ENCODE assay signal across 11 cellular contexts in the genomic region with DNA sequence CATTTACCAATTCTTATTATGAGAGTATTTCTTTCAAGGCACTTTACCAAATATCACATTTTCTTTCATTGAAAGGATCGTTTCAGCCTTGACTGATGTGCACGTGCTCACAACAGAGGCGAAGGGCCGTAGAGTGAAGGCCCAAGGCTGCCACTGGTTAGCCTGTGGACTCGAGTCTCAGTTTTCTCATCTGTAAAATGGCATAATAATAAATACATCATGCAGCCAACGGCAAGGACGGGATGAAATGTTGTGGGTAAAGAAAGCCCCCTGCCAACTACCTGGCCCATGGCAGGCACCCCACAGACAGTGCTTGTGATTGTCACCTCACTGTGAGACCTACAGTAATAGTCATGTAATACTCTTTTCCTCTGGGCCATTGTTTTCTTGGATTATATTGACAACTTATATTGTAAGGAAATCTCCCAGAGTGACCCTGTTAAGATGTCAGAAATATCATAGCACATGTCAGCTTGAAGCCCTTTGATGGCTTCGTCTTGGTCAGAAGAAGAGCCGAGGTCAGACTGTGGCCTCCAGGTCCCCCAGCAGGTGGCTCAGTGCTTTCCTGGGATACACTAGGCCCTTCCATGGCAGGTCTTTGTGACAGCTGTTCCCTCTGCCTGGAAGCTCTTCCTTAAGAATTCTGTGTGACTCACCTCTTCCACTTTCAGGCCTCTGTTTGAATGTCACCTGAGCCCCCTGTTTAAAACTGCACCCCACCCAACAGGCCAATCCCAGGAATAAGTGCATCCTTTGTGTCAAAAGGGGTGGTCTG. TPM values are rescaled to one million over a fixed set of nuclear protein-coding genes. Genes with fewer than 3 reads are reported as not detected.
DNase-seq lines count a peak whose midpoint lies in the region; ATAC-seq and TF ChIP-seq lines count a peak whose summit lies in the region.
"Had no signal": no experiment of that assay in that cellular context is flagged by ENCODE, and none has a peak within 500 bp of the region (broad histone marks: within the 10 kb centered on the region; RNA-seq: fewer than 3 reads in every experiment).

No MANE protein-coding gene starts in this region.

- H2BK15ac ChIP-seq in IMR-90 (ENCODE audit: low read depth, low read length) = no peak overlapping the region

- no peak overlapping the region for H4K5ac ChIP-seq in IMR-90 (ENCODE audit: low read depth, low read length)

- H3K27me3 ChIP-seq in Caco-2 (replicated peaks; ENCODE audit: control insufficient read depth, insufficient read depth, low read length) (no peaks in the 10 kb centered on the region), IMR-90 (ENCODE audit: control insufficient read depth, insufficient read depth, low read length) (0 out of 2 replicates have a peak, but pooled peaks cover 2% of the 10 kb centered on the region), lower lobe of right lung (ENCODE audit: low read depth) (no peaks in the 10 kb centered on the region)

- no peaks in the 10 kb centered on the region for H3K79me1 ChIP-seq in IMR-90 (ENCODE audit: low read depth in 1 of 2, low read length in 2 of 2)

- dilution Hi-C loops in IMR-90 (cut with HindIII; ENCODE audit: low sequenced_read_pairs, unreplicated experiment) = no loop called here

- no peak overlapping the region for H3K4me3 ChIP-seq in Caco-2 (ENCODE audit: low read depth, low read length)
- no peak overlapping the region for H3K4me3 ChIP-seq in IMR-90 (ENCODE audit: insufficient read depth, low read depth, low read length)
- H3K4me3 ChIP-seq in astrocyte of the cerebellum (ENCODE audit: low read depth, low read length) = no peak overlapping the region
- no peak overlapping the region for H3K4me3 ChIP-seq in lower lobe of right lung

- H3K23ac ChIP-seq in IMR-90 (ENCODE audit: low read depth, low read length) = no peak overlapping the region

- no peaks in the 10 kb centered on the region for H3K9me3 Mint-ChIP-seq in Caco-2 (ENCODE audit: unreplicated experiment)

- H3K27me3 Mint-ChIP-seq in Caco-2 (ENCODE audit: insufficient read depth, unreplicated experiment) = no peaks in the 10 kb centered on the region

- no peak for TF ChIP-seq POLR2A in IMR-90 (IDR thresholded peaks at IDR 0.05; ENCODE audit: low read depth, low read length)

- H3K9ac ChIP-seq in IMR-90 (ENCODE audit: low read depth, low read length) = no peak overlapping the region

- H4K20me1 ChIP-seq in IMR-90 (ENCODE audit: insufficient read depth, low read length) = no peaks in the 10 kb centered on the region; the same call in 1 of the 2 replicates

- H3K36me3 Mint-ChIP-seq in Caco-2 (ENCODE audit: insufficient read depth, unreplicated experiment) = no peaks in the 10 kb centered on the region

- H3K4me1 ChIP-seq in Caco-2 (peaks cover 16% of the 10 kb centered on the region), IMR-90 (ENCODE audit: control insufficient read depth, insufficient read depth, low read length) (peaks cover 8% of the 10 kb centered on the region), lower lobe of right lung (peaks cover 25% of the 10 kb centered on the region)

- H2BK20ac ChIP-seq in IMR-90 (ENCODE audit: low read depth, low read length) = no peak overlapping the region

- H3K4ac ChIP-seq in IMR-90 (ENCODE audit: low read depth, low read length) = no peak overlapping the region

- no peak overlapping the region for H4K8ac ChIP-seq in IMR-90 (ENCODE audit: low read depth in 2 of 2, low read length in 2 of 2)

- DNase-seq in Caco-2 = peak; percentile 59 to 69
- no peak for DNase-seq in IMR-90
- DNase-seq in astrocyte of the cerebellum (ENCODE audit: low read depth) = no peak
- no peak for DNase-seq in lower lobe of right lung
- no peak for DNase-seq in GM10248 (ENCODE audit: extremely low spot score)
- no peak for DNase-seq in HuH-7.5 (ENCODE audit: low spot score)
- DNase-seq: activated CD4-positive, alpha-beta T cell treated with anti-CD3 and anti-CD28 coated beads for 4 hours; NCI-H2227 treated with DMSO at 0.1 percent for 48 hours; posterior cingulate gyrus had no signal

- CTCF ChIA-PET in Caco-2 (lab: Charles Lee) (interaction anchor here (0.8 to 3.1 kb wide), 6 partner anchors 10 to 93 kb away, joined by 3 to 22 read pairs (median 4); no protein-coding TSS in a partner anchor), IMR-90 (lab: Yijun Ruan, JAX) (no interaction called here), GM10248 (lab: Yijun Ruan, JAX) (interaction anchor here (1.3 to 2.1 kb wide), 2 partner anchors 136 to 153 kb away, joined by 5 to 6 read pairs; no protein-coding TSS in a partner anchor)

- WGBS in IMR-90 (ENCODE audit: extremely low coverage in 2 of 2, insufficient read length in 1 of 2), 2 experiments = no CpG with 5 or more reads among the region's 9 CpGs

- H3K56ac ChIP-seq in IMR-90 (ENCODE audit: extremely low read depth, insufficient read depth, low read length) = no peak overlapping the region

- no peak overlapping the region for H4K91ac ChIP-seq in IMR-90 (ENCODE audit: insufficient read depth, low read depth, low read length)

- TF ChIP-seq RAD21 in IMR-90 (IDR thresholded peaks at IDR 0.05; ENCODE audit: low read length) = no peak

- H3K27ac ChIP-seq in IMR-90 (ENCODE audit: insufficient read depth, low read length) = no peak overlapping the region
- H3K27ac ChIP-seq in lower lobe of right lung = no peak overlapping the region

- no peak overlapping the region for H2AK5ac ChIP-seq in IMR-90 (ENCODE audit: low read depth, low read length)

- H3K9me1 ChIP-seq in IMR-90 (ENCODE audit: insufficient read depth, low read length) = no peaks in the 10 kb centered on the region

- H3K4me1 Mint-ChIP-seq in Caco-2 (ENCODE audit: low read depth, unreplicated experiment) = peaks cover 16% of the 10 kb centered on the region

- POLR2A ChIA-PET in Caco-2 (lab: Charles Lee) = interaction anchor here (1.0 kb wide), 1 partner anchor 134 kb away, joined by 4 read pairs; a partner anchor contains a TSS
- POLR2A ChIA-PET in IMR-90 (lab: Charles Lee; ENCODE audit: unreplicated experiment) = no interaction called here
- POLR2A ChIA-PET in GM10248 (lab: Yijun Ruan, JAX) = no interaction called here

- H3K36me3 ChIP-seq in Caco-2 (ENCODE audit: control insufficient read depth, insufficient read depth, low read length) = no peaks in the 10 kb centered on the region
- H3K36me3 ChIP-seq in IMR-90 (ENCODE audit: control insufficient read depth, insufficient read depth, low read length) = no peaks in the 10 kb centered on the region
- no peaks in the 10 kb centered on the region for H3K36me3 ChIP-seq in lower lobe of right lung

- no peak overlapping the region for H3K14ac ChIP-seq in IMR-90 (replicated peaks; ENCODE audit: low read depth, low read length)

- ATAC-seq in IMR-90 (ENCODE audit: low read depth) = no peak
- ATAC-seq in lower lobe of right lung = peak in 1 of 2 donors; percentile 41
- no peak for ATAC-seq in HG03469 (IDR thresholded peaks at IDR 0.05; ENCODE audit: unreplicated experiment)
- ATAC-seq in activated CD4-positive, CD25-positive, alpha-beta regulatory T cell treated with anti-CD3 and anti-CD28 coated beads, Interleukin-2, amount 50 U/mL, for 24 hours = no peak

- H3K9me3 ChIP-seq in Caco-2 (peaks cover 4% of the 10 kb centered on the region; the same call in 1 of the 2 replicates), IMR-90 (ENCODE audit: control insufficient read depth, insufficient read depth, low read length) (no peaks in the 10 kb centered on the region), lower lobe of right lung (no peaks in the 10 kb centered on the region)

- no peak overlapping the region for H2AK9ac ChIP-seq in IMR-90 (replicated peaks; ENCODE audit: low read depth, low read length, poor library complexity)

- no TSS peak for BruUV-seq in Caco-2 (replicated peaks; lab: Mats Ljungman, UMichigan)
- BruUV-seq in IMR-90 (replicated peaks; lab: Mats Ljungman, UMichigan) = no TSS peak

- H2BK120ac ChIP-seq in IMR-90 (ENCODE audit: low read depth, low read length) = no peak overlapping the region

- in situ Hi-C loops in IMR-90 (cut with MboI; ENCODE audit: low sequenced_read_pairs) (loop anchor here (10.0 kb wide), 1 partner anchor 141 kb away; no protein-coding TSS in a partner anchor), astrocyte of the cerebellum (cut with HindIII; ENCODE audit: low sequenced_read_pairs) (no loop called here)

- intact Hi-C loops in Caco-2 (cut with micrococcal nuclease; ENCODE audit: unreplicated experiment) = loop anchor here (1.0 to 2.0 kb wide), 3 partner anchors 48 to 143 kb away; no protein-coding TSS in a partner anchor
- intact Hi-C loops in IMR-90 (cut with micrococcal nuclease) = no loop called here
- intact Hi-C loops in lower lobe of right lung (cut with DNase I) = no loop called here

- no peak overlapping the region for H3K4me3 Mint-ChIP-seq in Caco-2 (ENCODE audit: unreplicated experiment)

- TF ChIP-seq CTCF in Caco-2 (IDR thresholded peaks at IDR 0.05; ENCODE audit: insufficient read depth in 1 of 2, low read depth in 1 of 2, low read length in 1 of 2, severe bottlenecking in 1 of 2, unreplicated experiment in 1 of 2) (peak; percentile 39 to 65), IMR-90 (conservative IDR thresholded peaks at IDR 0.05; ENCODE audit: low read depth, low read length) (no peak), astrocyte of the cerebellum (IDR thresholded peaks at IDR 0.05; ENCODE audit: low read depth, low read length, missing control alignments) (peak; percentile 10), lower lobe of right lung (IDR thresholded peaks at IDR 0.05) (peak; percentile 14), GM10248 (IDR thresholded peaks at IDR 0.05; ENCODE audit: control extremely low read depth, extremely low read depth, low read depth, missing control alignments) (no peak)

- no peak overlapping the region for H3K18ac ChIP-seq in IMR-90 (ENCODE audit: low read depth, low read length)

- H2AFZ ChIP-seq in IMR-90 (replicated peaks; ENCODE audit: low read length, poor library complexity) = no peak overlapping the region

- H3K27ac Mint-ChIP-seq in Caco-2 (ENCODE audit: unreplicated experiment) = no peak overlapping the region

- no peak overlapping the region for H3K4me2 ChIP-seq in IMR-90 (ENCODE audit: low read depth, low read length)

- no peak overlapping the region for H2BK5ac ChIP-seq in IMR-90 (ENCODE audit: low read depth, low read length, poor library complexity, severe bottlenecking)

TF ChIP-seq in IMR-90, 13 proteins besides CTCF, POLR2A, EP300 and RAD21 (continues in another document):
- TF ChIP-seq, protein P1, sequence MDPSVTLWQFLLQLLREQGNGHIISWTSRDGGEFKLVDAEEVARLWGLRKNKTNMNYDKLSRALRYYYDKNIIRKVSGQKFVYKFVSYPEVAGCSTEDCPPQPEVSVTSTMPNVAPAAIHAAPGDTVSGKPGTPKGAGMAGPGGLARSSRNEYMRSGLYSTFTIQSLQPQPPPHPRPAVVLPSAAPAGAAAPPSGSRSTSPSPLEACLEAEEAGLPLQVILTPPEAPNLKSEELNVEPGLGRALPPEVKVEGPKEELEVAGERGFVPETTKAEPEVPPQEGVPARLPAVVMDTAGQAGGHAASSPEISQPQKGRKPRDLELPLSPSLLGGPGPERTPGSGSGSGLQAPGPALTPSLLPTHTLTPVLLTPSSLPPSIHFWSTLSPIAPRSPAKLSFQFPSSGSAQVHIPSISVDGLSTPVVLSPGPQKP (IDR thresholded peaks at IDR 0.05; ENCODE audit: borderline replicate concordance, low read depth, low read length) = no peak

RNA-seq across cellular contexts. Expression of a gene that starts 36.3 kb away (rescaled TPM):
- total RNA-seq in Caco-2 (2022) (not detected in 2 replicates), IMR-90 (2012; rRNA removed) (3.9 and 4.1 TPM in 2 replicates), lower lobe of right lung (10.6 TPM)
- polyA plus RNA-seq in IMR-90 (2012; rRNA removed) = 7.4 and 8.0 TPM in 2 replicates
- 6.4 and 11.4 TPM in 2 replicates for polyA plus RNA-seq in IMR-90 (2012; cell fraction: cytosol; rRNA removed)
- polyA plus RNA-seq in IMR-90 (2012; cell fraction: nucleus; rRNA removed; ENCODE audit: low replicate concordance) = 3.2 and 5.5 TPM in 2 replicates

Comparison
In these comparisons a context has a peak if more than half of its experiments do, and no peak if none do; other contexts are left out.
1. DNase-seq: peak in Caco-2 (2 of 2); none in IMR-90 (single experiment), astrocyte of the cerebellum (single experiment), lower lobe of right lung (single experiment), GM10248 (single experiment) and HuH-7.5 (single experiment).
2. CTCF ChIP-seq: peak in Caco-2 (2 of 2), astrocyte of the cerebellum (single experiment) and lower lobe of right lung (single experiment); none in IMR-90 (single experiment) and GM10248 (single experiment).